ENCODE assay signal across 9 cellular contexts in the genomic region with DNA sequence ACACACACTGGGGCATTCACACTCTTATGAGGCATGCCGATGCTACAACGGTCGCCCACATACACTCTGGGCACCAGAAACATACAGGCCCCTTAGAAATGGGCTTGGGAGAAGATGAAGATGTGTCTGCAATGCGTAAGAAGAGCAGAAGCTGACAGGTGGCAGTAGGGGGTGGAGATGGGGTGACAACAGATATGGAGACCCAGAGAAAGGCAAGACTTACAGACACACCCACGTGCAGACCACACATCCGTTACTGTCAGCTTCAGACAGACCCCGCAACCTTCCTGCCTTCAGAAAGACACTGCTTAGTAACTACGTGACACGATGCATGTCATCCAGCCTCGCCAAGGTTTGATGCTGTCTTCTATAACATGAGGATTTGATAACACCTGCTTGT.
DNase-seq lines count a peak whose midpoint lies in the region; ATAC-seq and TF ChIP-seq lines count a peak whose summit lies in the region.
"Had no signal": no experiment of that assay in that cellular context is flagged by ENCODE, and none has a peak within 500 bp of the region (broad histone marks: within the 10 kb centered on the region; RNA-seq: fewer than 3 reads in every experiment).

No MANE protein-coding gene starts in this region.

- 89% methylated on average over 10 of the region's 10 CpGs for whole genome bisulfite sequencing in SK-N-SH (ENCODE audit: low lambda C conversion rate)

- no peak for TF ChIP-seq EP300 in SK-N-SH (IDR thresholded peaks at IDR 0.05; ENCODE audit: borderline replicate concordance in 1 of 2, low read depth in 1 of 2, low read length in 1 of 2)

- H3K9me2 ChIP-seq in SK-N-SH: no peaks in the 10 kb centered on the region

- no peaks in the 10 kb centered on the region for H3K79me2 ChIP-seq in SK-N-SH (ENCODE audit: insufficient read depth)

- H3K27ac ChIP-seq in SK-N-SH (ENCODE audit: low read depth in 2 of 2, low read length in 1 of 2): no peak overlapping the region
- peak overlapping the region; percentile 99 for H3K27ac ChIP-seq in neutrophil
- peak overlapping the region; percentile 72 for H3K27ac ChIP-seq in upper lobe of right lung
- H3K27ac ChIP-seq: 22Rv1 had no signal

- peak overlapping the region; percentile 25 for H3K4me3 Mint-ChIP-seq in activated naive CD4-positive, alpha-beta T cell treated with anti-CD3 and anti-CD28 coated beads for 36 hours

- no peak overlapping the region for H3K9ac ChIP-seq in SK-N-SH

- no peaks in the 10 kb centered on the region for H3K27me3 ChIP-seq in SK-N-SH (ENCODE audit: insufficient read depth)
- no peaks in the 10 kb centered on the region for H3K27me3 ChIP-seq in neutrophil
- H3K27me3 ChIP-seq in upper lobe of right lung: no peaks in the 10 kb centered on the region

- H3K4me1 ChIP-seq in SK-N-SH (ENCODE audit: control insufficient read depth in 1 of 2, insufficient read depth in 2 of 2, low read depth in 1 of 2, low read length in 1 of 2) (peaks cover 0 to 25% of the 10 kb centered on the region in 2 experiments; a peak in 1 of 4 replicates), neutrophil (ENCODE audit: control insufficient read depth in 1 of 2, insufficient read depth in 1 of 2, low read depth in 1 of 2, low read length in 1 of 2) (peaks cover 56 to 58% of the 10 kb centered on the region in 2 experiments), upper lobe of right lung (peaks cover 69% of the 10 kb centered on the region)

- TF ChIP-seq RAD21 in SK-N-SH (IDR thresholded peaks at IDR 0.05; ENCODE audit: low read length): no peak

- no peaks in the 10 kb centered on the region for H3K9me3 ChIP-seq in SK-N-SH
- no peaks in the 10 kb centered on the region for H3K9me3 ChIP-seq in neutrophil
- H3K9me3 ChIP-seq in upper lobe of right lung: no peaks in the 10 kb centered on the region

- peak overlapping the region; percentile 76 for H3K27ac Mint-ChIP-seq in activated naive CD4-positive, alpha-beta T cell treated with anti-CD3 and anti-CD28 coated beads for 36 hours

- H3K4me1 Mint-ChIP-seq in activated naive CD4-positive, alpha-beta T cell treated with anti-CD3 and anti-CD28 coated beads for 36 hours (ENCODE audit: low read depth): peaks cover 86% of the 10 kb centered on the region

- H3K36me3 ChIP-seq in SK-N-SH (replicated peaks in 1 of 2; ENCODE audit: control insufficient read depth in 1 of 2, insufficient read depth in 2 of 2, low read length in 1 of 2) (no peaks in the 10 kb centered on the region), neutrophil (no peaks in the 10 kb centered on the region), upper lobe of right lung (no peaks in the 10 kb centered on the region)

- no peaks in the 10 kb centered on the region for H3K27me3 Mint-ChIP-seq in activated naive CD4-positive, alpha-beta T cell treated with anti-CD3 and anti-CD28 coated beads for 36 hours (ENCODE audit: low read depth)

- no peaks in the 10 kb centered on the region for H4K20me1 ChIP-seq in SK-N-SH (ENCODE audit: insufficient read depth)

- peaks cover 8% of the 10 kb centered on the region for H3F3A ChIP-seq in SK-N-SH (replicated peaks; ENCODE audit: insufficient read depth)

- TF ChIP-seq CTCF in SK-N-SH (IDR thresholded peaks at IDR 0.05) (no peak), neutrophil (IDR thresholded peaks at IDR 0.05) (no peak), upper lobe of right lung (IDR thresholded peaks at IDR 0.05) (no peak)

- no peak overlapping the region for H3K4me3 ChIP-seq in SK-N-SH (ENCODE audit: low read depth in 2 of 2, low read length in 1 of 2)
- no peak overlapping the region for H3K4me3 ChIP-seq in neutrophil (ENCODE audit: low read depth in 1 of 2, low read length in 1 of 2)
- H3K4me3 ChIP-seq in upper lobe of right lung: no peak overlapping the region

- H3K9me3 Mint-ChIP-seq in activated naive CD4-positive, alpha-beta T cell treated with anti-CD3 and anti-CD28 coated beads for 36 hours: no peaks in the 10 kb centered on the region

- DNase-seq in SK-N-SH (peak; percentile 32), upper lobe of right lung (no peak), middle frontal gyrus (ENCODE audit: extremely low spot score, low spot score) (no peak)
- DNase-seq in activated naive CD4-positive, alpha-beta T cell treated with anti-CD3 and anti-CD28 coated beads for 36 hours: peak; percentile 79

- intact Hi-C loops in activated naive CD4-positive, alpha-beta T cell treated with anti-CD3 and anti-CD28 coated beads for 36 hours (cut with micrococcal nuclease): loop anchor here (1.0 to 2.0 kb wide), 2 partner anchors 12 to 38 kb away; no protein-coding TSS in a partner anchor
- intact Hi-C loops in upper lobe of right lung (cut with DNase I): loop anchor here (10.0 kb wide), 1 partner anchor 88 kb away; a partner anchor contains a TSS

- POLR2A ChIA-PET in SK-N-SH (lab: Yijun Ruan, JAX): no interaction called here

- no peaks in the 10 kb centered on the region for H3K36me3 Mint-ChIP-seq in activated naive CD4-positive, alpha-beta T cell treated with anti-CD3 and anti-CD28 coated beads for 36 hours (ENCODE audit: low read depth)

- H3K4me2 ChIP-seq in SK-N-SH: no peak overlapping the region

- CTCF ChIA-PET in SK-N-SH (lab: Yijun Ruan, JAX): interaction anchor here (1.4 to 1.7 kb wide), 3 partner anchors 10 to 190 kb away, joined by 3 to 6 read pairs (median 6); no protein-coding TSS in a partner anchor
- CTCF ChIA-PET in activated naive CD4-positive, alpha-beta T cell treated with anti-CD3 and anti-CD28 coated beads for 36 hours (lab: Charles Lee): interaction anchor here (0.6 to 6.2 kb wide), 6 partner anchors 11 to 51 kb away, joined by 3 to 23 read pairs (median 4); no protein-coding TSS in a partner anchor

- H2AFZ ChIP-seq in SK-N-SH (ENCODE audit: low read depth): no peak overlapping the region

- no peak for ATAC-seq in SK-N-SH treated with all-trans-retinoic acid at 6 μM for 48 hours
- peak; percentile 22 for ATAC-seq in upper lobe of right lung
- ATAC-seq in HG03520 (IDR thresholded peaks at IDR 0.05; ENCODE audit: unreplicated experiment): no peak
- no peak for ATAC-seq in GM21576 (IDR thresholded peaks at IDR 0.05; ENCODE audit: unreplicated experiment)

TF ChIP-seq in SK-N-SH, 30 proteins besides CTCF, POLR2A, EP300 and RAD21 (continues in another document):
- TF ChIP-seq SIN3A (IDR thresholded peaks at IDR 0.05; ENCODE audit: borderline replicate concordance, low read depth, low read length) (no peak), MXI1 (IDR thresholded peaks at IDR 0.05; ENCODE audit: low read depth, low read length) (no peak), CHD2 (IDR thresholded peaks at IDR 0.05; ENCODE audit: low read length, partially characterized antibody) (no peak), NFIC (IDR thresholded peaks at IDR 0.05; ENCODE audit: borderline replicate concordance) (no peak), SMC3 (IDR thresholded peaks at IDR 0.05; ENCODE audit: low read depth, low read length) (no peak), RCOR1 (IDR thresholded peaks at IDR 0.05; ENCODE audit: low read length) (no peak), GATA2 (CRISPR knock-in tag; IDR thresholded peaks at IDR 0.05) (no peak), TEAD4 (IDR thresholded peaks at IDR 0.05; ENCODE audit: borderline replicate concordance, insufficient read depth) (no peak), GABPA (IDR thresholded peaks at IDR 0.05; ENCODE audit: low read depth) (no peak), TCF12 (IDR thresholded peaks at IDR 0.05) (no peak), RXRA (IDR thresholded peaks at IDR 0.05; ENCODE audit: borderline replicate concordance, low read depth) (no peak), JUND (IDR thresholded peaks at IDR 0.05) (no peak)
- TF ChIP-seq, protein P1, sequence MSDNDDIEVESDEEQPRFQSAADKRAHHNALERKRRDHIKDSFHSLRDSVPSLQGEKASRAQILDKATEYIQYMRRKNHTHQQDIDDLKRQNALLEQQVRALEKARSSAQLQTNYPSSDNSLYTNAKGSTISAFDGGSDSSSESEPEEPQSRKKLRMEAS (IDR thresholded peaks at IDR 0.05; ENCODE audit: low read depth): no peak
- TF ChIP-seq, protein P2, sequence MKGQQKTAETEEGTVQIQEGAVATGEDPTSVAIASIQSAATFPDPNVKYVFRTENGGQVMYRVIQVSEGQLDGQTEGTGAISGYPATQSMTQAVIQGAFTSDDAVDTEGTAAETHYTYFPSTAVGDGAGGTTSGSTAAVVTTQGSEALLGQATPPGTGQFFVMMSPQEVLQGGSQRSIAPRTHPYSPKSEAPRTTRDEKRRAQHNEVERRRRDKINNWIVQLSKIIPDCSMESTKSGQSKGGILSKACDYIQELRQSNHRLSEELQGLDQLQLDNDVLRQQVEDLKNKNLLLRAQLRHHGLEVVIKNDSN (IDR thresholded peaks at IDR 0.05; ENCODE audit: borderline replicate concordance, low read depth): no peak

TF ChIP-seq in SK-N-SH treated with all-trans-retinoic acid at 6 μM for 48 hours, 23 proteins besides CTCF, POLR2A, EP300 and RAD21 (continues in another document):
- TF ChIP-seq TCF4 (CRISPR knock-in tag; IDR thresholded peaks at IDR 0.05; ENCODE audit: borderline replicate concordance) (no peak), ESRRG (CRISPR knock-in tag; IDR thresholded peaks at IDR 0.05) (no peak), ZFP3 (CRISPR knock-in tag; IDR thresholded peaks at IDR 0.05) (no peak)
- TF ChIP-seq, protein P3, sequence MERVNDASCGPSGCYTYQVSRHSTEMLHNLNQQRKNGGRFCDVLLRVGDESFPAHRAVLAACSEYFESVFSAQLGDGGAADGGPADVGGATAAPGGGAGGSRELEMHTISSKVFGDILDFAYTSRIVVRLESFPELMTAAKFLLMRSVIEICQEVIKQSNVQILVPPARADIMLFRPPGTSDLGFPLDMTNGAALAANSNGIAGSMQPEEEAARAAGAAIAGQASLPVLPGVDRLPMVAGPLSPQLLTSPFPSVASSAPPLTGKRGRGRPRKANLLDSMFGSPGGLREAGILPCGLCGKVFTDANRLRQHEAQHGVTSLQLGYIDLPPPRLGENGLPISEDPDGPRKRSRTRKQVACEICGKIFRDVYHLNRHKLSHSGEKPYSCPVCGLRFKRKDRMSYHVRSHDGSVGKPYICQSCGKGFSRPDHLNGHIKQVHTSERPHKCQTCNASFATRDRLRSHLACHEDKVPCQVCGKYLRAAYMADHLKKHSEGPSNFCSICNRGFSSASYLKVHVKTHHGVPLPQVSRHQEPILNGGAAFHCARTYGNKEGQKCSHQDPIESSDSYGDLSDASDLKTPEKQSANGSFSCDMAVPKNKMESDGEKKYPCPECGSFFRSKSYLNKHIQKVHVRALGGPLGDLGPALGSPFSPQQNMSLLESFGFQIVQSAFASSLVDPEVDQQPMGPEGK (CRISPR knock-in tag; IDR thresholded peaks at IDR 0.05; ENCODE audit: borderline replicate concordance): no peak

Comparison
In these comparisons a context has a peak if more than half of its experiments do, and no peak if none do; other contexts are left out.
1. DNase-seq: peak in SK-N-SH (single experiment) and activated naive CD4-positive, alpha-beta T cell treated with anti-CD3 and anti-CD28 coated beads for 36 hours (single experiment); none in upper lobe of right lung (single experiment) and middle frontal gyrus (single experiment).
2. H3K27ac ChIP-seq: peak in neutrophil (single experiment) and upper lobe of right lung (single experiment); none in SK-N-SH (0 of 2).